ENCODE assay signal across 18 cellular contexts in genomic region chr20:51347871-51348270, GRCh38.
"Had no signal": no experiment of that assay in that cellular context is flagged by ENCODE, and none has a peak within 500 bp of the region (broad histone marks: within the 10 kb centered on the region; RNA-seq: fewer than 3 reads in every experiment).

No MANE protein-coding gene starts in this region.

- H3K4me3 Mint-ChIP-seq: activated CD8-positive, alpha-beta T cell treated with anti-CD3 and anti-CD28 coated beads for 36 hours; activated naive CD4-positive, alpha-beta T cell treated with anti-CD3 and anti-CD28 coated beads, Interleukin-2, amount 10 ng/mL, durations not matched to agents 7 days and 5 days; activated naive CD8-positive, alpha-beta T cell treated with anti-CD3 and anti-CD28 coated beads for 36 hours; activated T-cell treated with anti-CD3 and anti-CD28 coated beads, Interleukin-2, amount 50 U/mL, for 72 hours; T-helper 1 cell treated with Interleukin-12 subunit alpha and Interleukin-12 subunit beta and Interleukin-4 antibody, amounts not matched to agents 30 μg/mL and 1 μg/mL, for 36 hours had no signal

- H3K4me1 Mint-ChIP-seq: activated naive CD4-positive, alpha-beta T cell treated with anti-CD3 and anti-CD28 coated beads, Interleukin-2, amount 10 ng/mL, durations not matched to agents 7 days and 5 days; activated naive CD8-positive, alpha-beta T cell treated with anti-CD3 and anti-CD28 coated beads for 36 hours had no signal

- H3K9me3 Mint-ChIP-seq: activated naive CD4-positive, alpha-beta T cell treated with anti-CD3 and anti-CD28 coated beads, Interleukin-2, amount 10 ng/mL, durations not matched to agents 7 days and 5 days; activated T-helper 2 cell treated with anti-CD3 and anti-CD28 coated beads, Interferon-gamma antibody, Interleukin-2, Interleukin-4, amounts not matched to agents 10 μg/mL and 5 μg/mL and 100 μg/mL, durations not matched to agents 14 hours and 24 hours and 36 hours; T-helper 1 cell treated with Interleukin-12 subunit alpha and Interleukin-12 subunit beta and Interleukin-4 antibody, amounts not matched to agents 30 μg/mL and 1 μg/mL, for 36 hours had no signal

- H3K27ac Mint-ChIP-seq: activated CD8-positive, alpha-beta T cell treated with anti-CD3 and anti-CD28 coated beads for 36 hours; activated naive CD4-positive, alpha-beta T cell treated with anti-CD3 and anti-CD28 coated beads, Interleukin-2, amount 10 ng/mL, durations not matched to agents 7 days and 5 days; activated naive CD8-positive, alpha-beta T cell treated with anti-CD3 and anti-CD28 coated beads for 36 hours; activated T-cell treated with anti-CD3 and anti-CD28 coated beads, Interleukin-2, amount 50 U/mL, for 72 hours; activated T-helper 2 cell treated with anti-CD3 and anti-CD28 coated beads, Interferon-gamma antibody, Interleukin-2, Interleukin-4, amounts not matched to agents 10 μg/mL and 5 μg/mL and 100 μg/mL, durations not matched to agents 14 hours and 24 hours and 36 hours; T-helper 1 cell treated with Interleukin-12 subunit alpha and Interleukin-12 subunit beta and Interleukin-4 antibody, amounts not matched to agents 30 μg/mL and 1 μg/mL, for 36 hours had no signal

- H3K36me3 Mint-ChIP-seq: activated naive CD4-positive, alpha-beta T cell treated with anti-CD3 and anti-CD28 coated beads, Interleukin-2, amount 10 ng/mL, durations not matched to agents 7 days and 5 days; activated naive CD8-positive, alpha-beta T cell treated with anti-CD3 and anti-CD28 coated beads for 36 hours had no signal

- DNase-seq: activated CD4-positive, alpha-beta T cell treated with anti-CD3 and anti-CD28 coated beads for 4 hours; activated CD8-positive, alpha-beta memory T cell treated with anti-CD3 and anti-CD28 coated beads, Interleukin-2, amount 50 U/mL, for 4 hours; activated CD8-positive, alpha-beta T cell treated with anti-CD3 and anti-CD28 coated beads for 36 hours; activated gamma-delta T cell treated with Interleukin-2 at 50 U/mL for 16 hours; activated naive CD4-positive, alpha-beta T cell treated with anti-CD3 and anti-CD28 coated beads, Interleukin-2, amount 10 ng/mL, durations not matched to agents 7 days and 5 days; activated naive CD8-positive, alpha-beta T cell treated with anti-CD3 and anti-CD28 coated beads for 36 hours; activated T-cell treated with anti-CD3 and anti-CD28 coated beads, Interleukin-2, amount 50 U/mL, for 72 hours; central memory CD4-positive, alpha-beta T cell; KG1; NCI-H1048; NCI-H1417; NCI-H2029 treated with DMSO at 0.1 percent for 48 hours; NCI-H510A treated with DMSO at 0.1 percent for 48 hours; NCI-H69; NK-92 treated with Interleukin-12 subunit alpha and Interleukin-12 subunit beta, amount 100 ng/mL, for 24 hours had no signal

- H3K27me3 Mint-ChIP-seq: activated naive CD4-positive, alpha-beta T cell treated with anti-CD3 and anti-CD28 coated beads, Interleukin-2, amount 10 ng/mL, durations not matched to agents 7 days and 5 days; activated naive CD8-positive, alpha-beta T cell treated with anti-CD3 and anti-CD28 coated beads for 36 hours had no signal

- ATAC-seq: activated CD4-positive, CD25-positive, alpha-beta regulatory T cell treated with anti-CD3 and anti-CD28 coated beads, Interleukin-2, amount 50 U/mL, for 24 hours; activated CD8-positive, alpha-beta T cell treated with anti-CD3 and anti-CD28 coated beads for 36 hours; activated T-cell treated with anti-CD3 and anti-CD28 coated beads, Interleukin-2, amount 50 U/mL, for 72 hours had no signal
